ENCODE assay signal across 12 cellular contexts in the genomic region with DNA sequence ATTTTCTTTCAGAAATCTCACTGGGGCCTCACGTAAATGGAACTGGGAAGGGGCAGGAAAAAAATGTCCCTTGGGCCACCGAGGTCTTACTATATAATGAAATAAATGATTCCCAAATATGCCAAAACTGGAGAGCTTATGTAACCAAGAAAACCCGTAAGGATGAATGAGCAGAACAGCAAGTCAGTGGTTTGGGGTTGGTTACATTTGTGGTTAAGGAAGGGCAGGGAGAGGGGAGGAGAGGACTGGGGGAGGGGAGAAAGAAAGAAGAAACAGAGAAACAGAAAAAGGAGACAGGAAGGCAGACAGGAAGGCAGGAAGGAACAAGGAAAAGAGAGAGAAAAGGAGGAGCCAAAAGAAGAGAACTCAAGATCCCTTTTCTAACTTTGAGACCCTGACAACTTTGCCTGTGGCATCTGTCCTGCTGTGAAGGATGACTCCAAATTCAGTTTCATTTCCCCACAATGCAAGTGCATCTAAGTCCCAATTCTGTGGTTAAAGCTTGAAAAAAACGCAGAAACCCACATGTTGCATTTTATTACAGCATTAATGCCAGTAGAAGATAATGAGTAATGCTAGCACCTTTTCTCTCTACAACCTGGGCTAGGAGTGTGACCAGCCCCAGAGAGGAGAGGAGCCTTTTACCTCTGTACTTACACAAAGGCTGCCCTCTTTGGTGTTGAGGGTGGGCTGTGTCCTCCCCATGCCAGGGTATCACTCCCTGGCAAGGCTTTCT. TPM values are rescaled to one million over a fixed set of nuclear protein-coding genes. Genes with fewer than 3 reads are reported as not detected.
DNase-seq lines count a peak whose midpoint lies in the region; ATAC-seq and TF ChIP-seq lines count a peak whose summit lies in the region.
"Had no signal": no experiment of that assay in that cellular context is flagged by ENCODE, and none has a peak within 500 bp of the region (broad histone marks: within the 10 kb centered on the region; RNA-seq: fewer than 3 reads in every experiment).

No MANE protein-coding gene starts in this region.

- no peaks in the 10 kb centered on the region for H3K36me3 ChIP-seq in tibial nerve

- ATAC-seq in activated CD8-positive, alpha-beta memory T cell treated with anti-CD3 and anti-CD28 coated beads, Interleukin-2, amount 10 ng/mL, durations not matched to agents 7 days and 5 days = peak; percentile 69
- ATAC-seq in effector memory CD8-positive, alpha-beta T cell (replicated peaks) = peak; percentile 75
- peak; percentile 81 for ATAC-seq in stimulated activated effector memory CD8-positive, alpha-beta T cell treated with anti-CD3 and anti-CD28 coated beads, Interleukin-12 subunit alpha, Interleukin-12 subunit beta, amount 100 ng/mL, for 72 hours

- no peaks in the 10 kb centered on the region for H3K9me3 ChIP-seq in tibial nerve

- DNase-seq in activated CD8-positive, alpha-beta memory T cell treated with anti-CD3 and anti-CD28 coated beads, Interleukin-2, amount 10 ng/mL, durations not matched to agents 7 days and 5 days = no peak
- DNase-seq in activated CD8-positive, alpha-beta memory T cell treated with anti-CD3 and anti-CD28 coated beads, Interleukin-2, amount 50 U/mL, for 48 hours = no peak
- DNase-seq in RPMI7951 (ENCODE audit: low read depth) (peak; percentile 64), SHP77 (lab: John Stamatoyannopoulos, UW) (no peak), tibial nerve (ENCODE audit: low spot score in 2 of 2) (no peak), COLO829 (ENCODE audit: low spot score) (no peak)
- DNase-seq in effector memory CD8-positive, alpha-beta T cell = peak in 2 of 3 experiments; percentile 11 to 17
- DNase-seq in stimulated activated effector memory CD8-positive, alpha-beta T cell treated with anti-CD3 and anti-CD28 coated beads, Interleukin-12 subunit alpha, Interleukin-12 subunit beta, amount 100 ng/mL, for 72 hours (ENCODE audit: low spot score in 2 of 2) = peak in 1 of 2 donors; percentile 59
- DNase-seq: activated CD4-positive, CD25-positive, alpha-beta regulatory T cell; NCI-H774 had no signal

- CTCF ChIA-PET in activated CD8-positive, alpha-beta memory T cell treated with anti-CD3 and anti-CD28 coated beads, Interleukin-2, amount 10 ng/mL, durations not matched to agents 7 days and 5 days (lab: Charles Lee) = interaction anchor here (0.7 to 3.7 kb wide), 12 partner anchors 10 to 295 kb away, joined by 3 to 36 read pairs (median 4); a partner anchor contains a TSS

- H3K36me3 Mint-ChIP-seq in activated CD8-positive, alpha-beta memory T cell treated with anti-CD3 and anti-CD28 coated beads, Interleukin-2, amount 10 ng/mL, durations not matched to agents 7 days and 5 days = no peaks in the 10 kb centered on the region
- H3K36me3 Mint-ChIP-seq in effector memory CD8-positive, alpha-beta T cell (ENCODE audit: insufficient read depth) = peaks cover 15% of the 10 kb centered on the region
- H3K36me3 Mint-ChIP-seq in stimulated activated effector memory CD8-positive, alpha-beta T cell treated with anti-CD3 and anti-CD28 coated beads, Interleukin-12 subunit alpha, Interleukin-12 subunit beta, amount 100 ng/mL, for 72 hours = peaks cover 6% of the 10 kb centered on the region

- no peak overlapping the region for H3K4me3 Mint-ChIP-seq in activated CD8-positive, alpha-beta memory T cell treated with anti-CD3 and anti-CD28 coated beads, Interleukin-2, amount 10 ng/mL, durations not matched to agents 7 days and 5 days
- peak overlapping the region; percentile 63 to 66 for H3K4me3 Mint-ChIP-seq in effector memory CD8-positive, alpha-beta T cell
- peak overlapping the region; percentile 56 for H3K4me3 Mint-ChIP-seq in stimulated activated effector memory CD8-positive, alpha-beta T cell treated with anti-CD3 and anti-CD28 coated beads, Interleukin-12 subunit alpha, Interleukin-12 subunit beta, amount 100 ng/mL, for 72 hours

- H3K4me1 Mint-ChIP-seq in activated CD8-positive, alpha-beta memory T cell treated with anti-CD3 and anti-CD28 coated beads, Interleukin-2, amount 10 ng/mL, durations not matched to agents 7 days and 5 days = peaks cover 44% of the 10 kb centered on the region
- H3K4me1 Mint-ChIP-seq in effector memory CD8-positive, alpha-beta T cell (ENCODE audit: low read depth in 2 of 2) = peaks cover 33 to 36% of the 10 kb centered on the region in 2 donors
- peaks cover 43% of the 10 kb centered on the region for H3K4me1 Mint-ChIP-seq in stimulated activated effector memory CD8-positive, alpha-beta T cell treated with anti-CD3 and anti-CD28 coated beads, Interleukin-12 subunit alpha, Interleukin-12 subunit beta, amount 100 ng/mL, for 72 hours

- H3K27ac Mint-ChIP-seq in activated CD8-positive, alpha-beta memory T cell treated with anti-CD3 and anti-CD28 coated beads, Interleukin-2, amount 10 ng/mL, durations not matched to agents 7 days and 5 days = peak overlapping the region; percentile 62
- peak overlapping the region; percentile 10 to 94 for H3K27ac Mint-ChIP-seq in effector memory CD8-positive, alpha-beta T cell
- peak overlapping the region; percentile 84 for H3K27ac Mint-ChIP-seq in stimulated activated effector memory CD8-positive, alpha-beta T cell treated with anti-CD3 and anti-CD28 coated beads, Interleukin-12 subunit alpha, Interleukin-12 subunit beta, amount 100 ng/mL, for 72 hours

- peaks cover 0 to 23% (median 2%) of the 10 kb centered on the region in 4 donors for H3K4me1 ChIP-seq in tibial nerve

- H3K4me3 ChIP-seq in tibial nerve = no peak overlapping the region
- H3K4me3 ChIP-seq: lung, skin epidermis had no signal

- peak in 1 of 2 donors; percentile 40 for TF ChIP-seq EP300 in tibial nerve (IDR thresholded peaks at IDR 0.05)

- H3K27ac ChIP-seq in tibial nerve = peak overlapping the region in 1 of 4 donors; percentile 17

- H3K9me3 Mint-ChIP-seq in activated CD8-positive, alpha-beta memory T cell treated with anti-CD3 and anti-CD28 coated beads, Interleukin-2, amount 10 ng/mL, durations not matched to agents 7 days and 5 days (ENCODE audit: low read depth) = no peaks in the 10 kb centered on the region
- no peaks in the 10 kb centered on the region for H3K9me3 Mint-ChIP-seq in effector memory CD8-positive, alpha-beta T cell
- no peaks in the 10 kb centered on the region for H3K9me3 Mint-ChIP-seq in stimulated activated effector memory CD8-positive, alpha-beta T cell treated with anti-CD3 and anti-CD28 coated beads, Interleukin-12 subunit alpha, Interleukin-12 subunit beta, amount 100 ng/mL, for 72 hours

- H3K27me3 ChIP-seq in tibial nerve = no peaks in the 10 kb centered on the region

- TF ChIP-seq POLR2A in tibial nerve (IDR thresholded peaks at IDR 0.05) = no peak

- TF ChIP-seq CTCF in tibial nerve (IDR thresholded peaks at IDR 0.05) = no peak

- WGBS in tibial nerve, 2 donors = 63 to 65% methylated on average over 4 of the region's 4 CpGs

- no peaks in the 10 kb centered on the region for H3K27me3 Mint-ChIP-seq in activated CD8-positive, alpha-beta memory T cell treated with anti-CD3 and anti-CD28 coated beads, Interleukin-2, amount 10 ng/mL, durations not matched to agents 7 days and 5 days
- H3K27me3 Mint-ChIP-seq in effector memory CD8-positive, alpha-beta T cell = no peaks in the 10 kb centered on the region

RNA-seq across cellular contexts. Expression of a gene that starts 10.8 kb away (rescaled TPM):
- total RNA-seq in activated CD8-positive, alpha-beta memory T cell treated with anti-CD3 and anti-CD28 coated beads, Interleukin-2, amount 10 ng/mL, durations not matched to agents 7 days and 5 days = 10 to 100 TPM; 10.8 to 19.2 TPM
- 0.78 and 1.2 TPM in 2 replicates for total RNA-seq in RPMI7951 (2014; rRNA removed; shearing (Covaris generic))
- total RNA-seq in tibial nerve = 10 to 100 TPM in 1 of 4 donors, 1 to 10 TPM in 3; 3.1 to 11.1 (median 5.7) TPM

Comparison
In these comparisons a context has a peak if more than half of its experiments do, and no peak if none do; other contexts are left out.
1. DNase-seq: peak in RPMI7951 (single experiment) and effector memory CD8-positive, alpha-beta T cell (2 of 3); none in activated CD8-positive, alpha-beta memory T cell treated with anti-CD3 and anti-CD28 coated beads, Interleukin-2, amount 10 ng/mL, durations not matched to agents 7 days and 5 days (single experiment), activated CD8-positive, alpha-beta memory T cell treated with anti-CD3 and anti-CD28 coated beads, Interleukin-2, amount 50 U/mL, for 48 hours (single experiment), SHP77 (0 of 2), tibial nerve (0 of 2) and COLO829 (single experiment).
2. Peak in every context shown above with its lines, with median percentiles within 50 percentile points of each other: ATAC-seq and H3K27ac Mint-ChIP-seq.